Comparison of ENCODE assay signal across 8 cellular contexts in genomic region chr3:50321844-50322385, GRCh38. TPM values are rescaled to one million over a fixed set of nuclear protein-coding genes. Genes with fewer than 3 reads are reported as not detected.
DNase-seq lines count a peak whose midpoint lies in the region; ATAC-seq and TF ChIP-seq lines count a peak whose summit lies in the region.

No MANE protein-coding gene starts in this region.

- peak overlapping the region; percentile 95 for H3K27ac Mint-ChIP-seq in activated CD8-positive, alpha-beta T cell treated with anti-CD3 and anti-CD28 coated beads, Interleukin-2, amount 10 ng/mL, durations not matched to agents 7 days and 5 days
- H3K27ac Mint-ChIP-seq in stimulated activated memory B cell treated with anti-CD40 and anti-IgM and Interleukin-4, amounts not matched to agents 10 μg/mL and 1 μg/mL and 100 μg/mL, for 72 hours = peak overlapping the region; percentile 97

- WGBS in iPS DF 6.9 (ENCODE audit: insufficient coverage, insufficient read length) = no CpG with 5 or more reads among the region's 28 CpGs

- no peaks in the 10 kb centered on the region for H3K9me3 Mint-ChIP-seq in activated CD8-positive, alpha-beta T cell treated with anti-CD3 and anti-CD28 coated beads, Interleukin-2, amount 10 ng/mL, durations not matched to agents 7 days and 5 days (ENCODE audit: insufficient read depth)
- H3K9me3 Mint-ChIP-seq in stimulated activated memory B cell treated with anti-CD40 and anti-IgM and Interleukin-4, amounts not matched to agents 10 μg/mL and 1 μg/mL and 100 μg/mL, for 72 hours = no peaks in the 10 kb centered on the region

- peak overlapping the region; percentile 71 for H3K4me3 ChIP-seq in AG10803 (ENCODE audit: low read length)
- H3K4me3 ChIP-seq in iPS DF 6.9 (ENCODE audit: low read length) = peak overlapping the region; percentile 44

- H3K4me1 Mint-ChIP-seq in activated CD8-positive, alpha-beta T cell treated with anti-CD3 and anti-CD28 coated beads, Interleukin-2, amount 10 ng/mL, durations not matched to agents 7 days and 5 days (ENCODE audit: low read depth) = peaks cover 43% of the 10 kb centered on the region
- H3K4me1 Mint-ChIP-seq in stimulated activated memory B cell treated with anti-CD40 and anti-IgM and Interleukin-4, amounts not matched to agents 10 μg/mL and 1 μg/mL and 100 μg/mL, for 72 hours = peaks cover 78% of the 10 kb centered on the region

- H3K36me3 Mint-ChIP-seq in activated CD8-positive, alpha-beta T cell treated with anti-CD3 and anti-CD28 coated beads, Interleukin-2, amount 10 ng/mL, durations not matched to agents 7 days and 5 days (ENCODE audit: low read depth) = peaks cover 14% of the 10 kb centered on the region
- peaks cover 13% of the 10 kb centered on the region for H3K36me3 Mint-ChIP-seq in stimulated activated memory B cell treated with anti-CD40 and anti-IgM and Interleukin-4, amounts not matched to agents 10 μg/mL and 1 μg/mL and 100 μg/mL, for 72 hours

- no peak overlapping the region for H3K27ac ChIP-seq in iPS DF 6.9 (ENCODE audit: low read length)

- DNase-seq in AG10803 (ENCODE audit: low read depth) (no peak), iPS DF 6.9 (ENCODE audit: low read depth, low spot score) (no peak), G401 (ENCODE audit: low spot score) (no peak), AG08396 (ENCODE audit: low spot score) (no peak), NCI-H510A treated with DMSO at 0.1 percent for 48 hours (lab: John Stamatoyannopoulos, UW) (no peak)
- no peak for DNase-seq in activated CD8-positive, alpha-beta T cell treated with anti-CD3 and anti-CD28 coated beads, Interleukin-2, amount 10 ng/mL, durations not matched to agents 7 days and 5 days

- ATAC-seq in GM21717 (IDR thresholded peaks at IDR 0.05; ENCODE audit: unreplicated experiment) = peak; percentile 2
- ATAC-seq in activated CD8-positive, alpha-beta T cell treated with anti-CD3 and anti-CD28 coated beads, Interleukin-2, amount 10 ng/mL, durations not matched to agents 7 days and 5 days = no peak
- no peak for ATAC-seq in stimulated activated memory B cell treated with anti-CD40 and anti-IgM and Interleukin-4, amounts not matched to agents 10 μg/mL and 1 μg/mL and 100 μg/mL, for 72 hours

- POLR2A ChIA-PET in activated CD8-positive, alpha-beta T cell treated with anti-CD3 and anti-CD28 coated beads, Interleukin-2, amount 10 ng/mL, durations not matched to agents 7 days and 5 days (lab: Charles Lee) = interaction anchor here (1.0 to 3.8 kb wide), 4 partner anchors 15 to 30 kb away, joined by 4 to 20 read pairs (median 9); partner anchors contain the start of genes HYAL3, IFRD2, NAA80 and RASSF1

- no peaks in the 10 kb centered on the region for H3K27me3 ChIP-seq in iPS DF 6.9 (ENCODE audit: control insufficient read depth, insufficient read depth, low read length)

- peaks cover 25% of the 10 kb centered on the region for H3K36me3 ChIP-seq in iPS DF 6.9 (ENCODE audit: control insufficient read depth, insufficient read depth, low read length)

- H3K27me3 Mint-ChIP-seq in activated CD8-positive, alpha-beta T cell treated with anti-CD3 and anti-CD28 coated beads, Interleukin-2, amount 10 ng/mL, durations not matched to agents 7 days and 5 days (ENCODE audit: low read depth) = no peaks in the 10 kb centered on the region
- H3K27me3 Mint-ChIP-seq in stimulated activated memory B cell treated with anti-CD40 and anti-IgM and Interleukin-4, amounts not matched to agents 10 μg/mL and 1 μg/mL and 100 μg/mL, for 72 hours = no peaks in the 10 kb centered on the region

- CTCF ChIA-PET in activated CD8-positive, alpha-beta T cell treated with anti-CD3 and anti-CD28 coated beads, Interleukin-2, amount 10 ng/mL, durations not matched to agents 7 days and 5 days (lab: Charles Lee) = interaction anchor here (0.8 to 7.4 kb wide), 8 partner anchors 15 to 94 kb away, joined by 3 to 113 read pairs (median 4); partner anchors contain the start of genes HYAL1, HYAL3, IFRD2 and NAA80

- in situ Hi-C loops in G401 (cut with HindIII; ENCODE audit: low sequenced_read_pairs) = no loop called here

- H3K4me1 ChIP-seq in iPS DF 6.9 (ENCODE audit: control insufficient read depth, insufficient read depth, low read length) = peaks cover 8% of the 10 kb centered on the region

- peak overlapping the region; percentile 89 for H3K4me3 Mint-ChIP-seq in activated CD8-positive, alpha-beta T cell treated with anti-CD3 and anti-CD28 coated beads, Interleukin-2, amount 10 ng/mL, durations not matched to agents 7 days and 5 days
- peak overlapping the region; percentile 82 for H3K4me3 Mint-ChIP-seq in stimulated activated memory B cell treated with anti-CD40 and anti-IgM and Interleukin-4, amounts not matched to agents 10 μg/mL and 1 μg/mL and 100 μg/mL, for 72 hours

- peak; percentile 42 for TF ChIP-seq CTCF in AG10803 (conservative IDR thresholded peaks at IDR 0.05; ENCODE audit: low read length)

- no peaks in the 10 kb centered on the region for H3K9me3 ChIP-seq in iPS DF 6.9 (ENCODE audit: control insufficient read depth, insufficient read depth, low read length)

RNA-seq across cellular contexts. Expression of gene HYAL2, which starts 0.6 kb away (rescaled TPM):
- 1 to 10 TPM; 6.5 to 6.8 TPM for total RNA-seq in activated CD8-positive, alpha-beta T cell treated with anti-CD3 and anti-CD28 coated beads, Interleukin-2, amount 10 ng/mL, durations not matched to agents 7 days and 5 days
- 91.0 and 99.0 TPM in 2 replicates for total RNA-seq in G401 (2014; rRNA removed; shearing (Covaris generic))

RNA-seq across cellular contexts. Expression of gene TUSC2, which starts 6.1 kb away (rescaled TPM):
- 10 to 100 TPM; 18.5 to 20.8 TPM for total RNA-seq in activated CD8-positive, alpha-beta T cell treated with anti-CD3 and anti-CD28 coated beads, Interleukin-2, amount 10 ng/mL, durations not matched to agents 7 days and 5 days
- 45.0 and 45.4 TPM in 2 replicates for total RNA-seq in G401 (2014; rRNA removed; shearing (Covaris generic))

RNA-seq across cellular contexts. Expression of gene HYAL1, which starts 18.5 kb away (rescaled TPM):
- total RNA-seq in activated CD8-positive, alpha-beta T cell treated with anti-CD3 and anti-CD28 coated beads, Interleukin-2, amount 10 ng/mL, durations not matched to agents 7 days and 5 days = under 1 TPM in 1 of 2 experiments, not detected in 1; 0.16 TPM
- 15.8 and 18.4 TPM in 2 replicates for total RNA-seq in G401 (2014; rRNA removed; shearing (Covaris generic))

RNA-seq across cellular contexts. Expression of gene RASSF1, which starts 18.7 kb away (rescaled TPM):
- 100 to 1,000 TPM; 172 to 174 TPM for total RNA-seq in activated CD8-positive, alpha-beta T cell treated with anti-CD3 and anti-CD28 coated beads, Interleukin-2, amount 10 ng/mL, durations not matched to agents 7 days and 5 days
- total RNA-seq in G401 (2014; rRNA removed; shearing (Covaris generic)) = 23.2 and 31.8 TPM in 2 replicates

RNA-seq across cellular contexts. Expression of gene HYAL3, which starts 22.7 kb away (rescaled TPM):
- total RNA-seq in activated CD8-positive, alpha-beta T cell treated with anti-CD3 and anti-CD28 coated beads, Interleukin-2, amount 10 ng/mL, durations not matched to agents 7 days and 5 days = 10 to 100 TPM in 1 of 2 experiments, 1 to 10 TPM in 1; 9.7 to 12.7 TPM
- total RNA-seq in G401 (2014; rRNA removed; shearing (Covaris generic)) = 7.9 and 10.0 TPM in 2 replicates

Comparison
In these comparisons a context has a peak if more than half of its experiments do, and no peak if none do; other contexts are left out.
1. RNA of gene HYAL2, which starts 0.6 kb away (total RNA-seq): 91.0 to 99.0 TPM in G401; 6.5 to 6.8 TPM in activated CD8-positive, alpha-beta T cell treated with anti-CD3 and anti-CD28 coated beads, Interleukin-2, amount 10 ng/mL, durations not matched to agents 7 days and 5 days; every median in the first group is over 10 times any median in the second.
2. RNA of gene HYAL1, which starts 18.5 kb away (total RNA-seq): 15.8 to 18.4 TPM in G401; 0.16 TPM in activated CD8-positive, alpha-beta T cell treated with anti-CD3 and anti-CD28 coated beads, Interleukin-2, amount 10 ng/mL, durations not matched to agents 7 days and 5 days; every median in the first group is over 10 times any median in the second.